18 cellular contexts compared by ENCODE assay signal in genomic region chr2:223494987-223495386, GRCh38.
"Had no signal": no experiment of that assay in that cellular context is flagged by ENCODE, and none has a peak within 500 bp of the region (broad histone marks: within the 10 kb centered on the region; RNA-seq: fewer than 3 reads in every experiment).

No MANE protein-coding gene starts in this region.

- H3K4me1 ChIP-seq: left lung, right atrium auricular region, thyroid gland had no signal

- FAIRE-seq: colon had no signal

- H3K36me3 ChIP-seq: left lung, right atrium auricular region, thyroid gland, WERI-Rb-1 had no signal

- H3K9me3 ChIP-seq: left lung, thyroid gland had no signal

- H3K27ac ChIP-seq: left lung, right atrium auricular region, skin epidermis, thyroid gland, WERI-Rb-1 had no signal

- H3K27me3 ChIP-seq: left lung, right atrium auricular region, thyroid gland had no signal

- H3K4me3 ChIP-seq: left lung, right atrium auricular region, skin epidermis, thyroid gland had no signal

- DNase-seq: activated CD4-positive, alpha-beta memory T cell treated with anti-CD3 and anti-CD28 coated beads for 36 hours; activated CD4-positive, alpha-beta T cell treated with anti-CD3 and anti-CD28 coated beads for 36 hours; activated CD8-positive, alpha-beta memory T cell treated with anti-CD3 and anti-CD28 coated beads, Interleukin-2, amount 10 ng/mL, durations not matched to agents 7 days and 5 days; activated naive CD4-positive, alpha-beta T cell treated with anti-CD3 and anti-CD28 coated beads, Interleukin-2, amount 10 ng/mL, durations not matched to agents 7 days and 5 days; activated T-cell treated with anti-CD3 and anti-CD28 coated beads, Interleukin-2, amount 50 U/mL, for 1 hour; erythroblast; islet precursor cell; left lung; nucleus accumbens; posterior cingulate gyrus; stimulated activated CD4-positive, alpha-beta T cell treated with anti-CD3 and anti-CD28 coated beads, Interleukin-15, amount 100 ng/mL, for 24 hours; stimulated activated CD4-positive, alpha-beta T cell treated with anti-CD3 and anti-CD28 coated beads, Interleukin-4, amount 100 ng/mL, for 1 hour; stimulated activated naive B cell treated with anti-CD40 and anti-IgM and Interleukin-4, amounts not matched to agents 10 μg/mL and 1 μg/mL and 100 μg/mL, for 72 hours; thyroid gland; WERI-Rb-1 had no signal

- ATAC-seq: activated CD4-positive, alpha-beta T cell treated with anti-CD3 and anti-CD28 coated beads for 36 hours; activated CD8-positive, alpha-beta memory T cell treated with anti-CD3 and anti-CD28 coated beads, Interleukin-2, amount 10 ng/mL, durations not matched to agents 7 days and 5 days; left lung; stimulated activated naive B cell treated with anti-CD40 and anti-IgM and Interleukin-4, amounts not matched to agents 10 μg/mL and 1 μg/mL and 100 μg/mL, for 72 hours had no signal
